ENCODE assay signal across 6 cellular contexts in the genomic region with DNA sequence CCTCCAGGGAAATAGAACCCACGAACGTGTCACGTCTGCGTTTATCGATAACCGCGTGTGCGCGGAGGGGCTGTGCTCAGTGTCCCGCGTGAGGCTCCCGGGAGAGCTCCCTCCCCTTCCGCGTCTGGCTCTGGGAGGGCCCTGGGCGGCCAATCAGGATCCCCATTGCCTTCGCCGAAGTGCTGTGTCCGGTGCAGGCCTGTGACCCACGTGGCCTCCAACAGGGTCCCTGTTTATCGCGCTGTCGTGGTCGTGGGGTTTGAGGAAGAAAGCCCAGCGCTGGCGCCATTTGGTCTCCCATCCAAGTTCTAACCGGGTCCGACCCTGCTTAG.
DNase-seq lines count a peak whose midpoint lies in the region; ATAC-seq, FAIRE-seq and TF ChIP-seq lines count a peak whose summit lies in the region.
"Not testable (repeated sequence)": the region's sequence is repeated elsewhere in the genome, so short reads cannot be mapped to it uniquely, and the experiment has no call there.

No MANE protein-coding gene starts in this region.

- not testable (repeated sequence) for DNase-seq in T-helper 17 cell; bronchial epithelial cell (ENCODE audit: low read depth); left cardiac atrium; left lung; natural killer cell; upper lobe of right lung

- H3K9me3 Mint-ChIP-seq in natural killer cell, result not testable (repeated sequence)

- H3K27me3 ChIP-seq in bronchial epithelial cell (ENCODE audit: control insufficient read depth, insufficient read depth, low read length); left lung; upper lobe of right lung: not testable (repeated sequence)

- not testable (repeated sequence) for H3K9me3 ChIP-seq in T-helper 17 cell (ENCODE audit: control insufficient read depth, low read length, poor library complexity, severe bottlenecking); left lung; upper lobe of right lung

- not testable (repeated sequence) for H3K36me3 ChIP-seq in bronchial epithelial cell (ENCODE audit: control insufficient read depth, insufficient read depth, low read length); left lung; upper lobe of right lung

- H3K36me3 Mint-ChIP-seq in T-helper 17 cell (ENCODE audit: low read depth); natural killer cell: not testable (repeated sequence)

- not testable (repeated sequence) for H3K27ac ChIP-seq in left lung, upper lobe of right lung

- H3K27me3 Mint-ChIP-seq in T-helper 17 cell, result not testable (repeated sequence)
- H3K27me3 Mint-ChIP-seq in natural killer cell (ENCODE audit: low read depth in 2 of 2), result peaks cover 0 to 11% of the 10 kb centered on the region in 2 donors

- intact Hi-C loops in left cardiac atrium (cut with DNase I), result loop anchor here in 1 of 2 donors (5.0 kb wide), 1 partner anchor 368 kb away; no protein-coding TSS in a partner anchor
- intact Hi-C loops in left lung (cut with DNase I); natural killer cell (cut with micrococcal nuclease); upper lobe of right lung (cut with DNase I): not testable (repeated sequence)

- not testable (repeated sequence) for H3K27ac Mint-ChIP-seq in T-helper 17 cell, natural killer cell

- H3K4me1 ChIP-seq in left lung, upper lobe of right lung: not testable (repeated sequence)

- ATAC-seq in T-helper 17 cell, result peak; percentile 37
- peak; percentile 31 to 78 for ATAC-seq in left cardiac atrium
- ATAC-seq in left lung, result peak; percentile 20
- ATAC-seq in natural killer cell, result peak in 2 of 3 donors; percentile 33 to 52
- ATAC-seq in upper lobe of right lung, result peak; percentile 37

- TF ChIP-seq CTCF in bronchial epithelial cell (IDR thresholded peaks at IDR 0.05; ENCODE audit: insufficient read depth, low read length, severe bottlenecking); left lung (IDR thresholded peaks at IDR 0.05); natural killer cell (IDR thresholded peaks at IDR 0.05); upper lobe of right lung (IDR thresholded peaks at IDR 0.05): not testable (repeated sequence)

- FAIRE-seq in bronchial epithelial cell (lab: Jason Lieb, UNC), result peak; percentile 72

- not testable (repeated sequence) for H3K4me3 ChIP-seq in bronchial epithelial cell (ENCODE audit: low read depth, low read length); left lung; upper lobe of right lung

- H3K4me1 Mint-ChIP-seq in T-helper 17 cell, natural killer cell: not testable (repeated sequence)

- not testable (repeated sequence) for H3K4me3 Mint-ChIP-seq in T-helper 17 cell, natural killer cell
